ENCODE assay signal across 9 cellular contexts in genomic region chr18:45670281-45670962, GRCh38. TPM values are rescaled to one million over a fixed set of nuclear protein-coding genes. Genes with fewer than 3 reads are reported as not detected.
DNase-seq lines count a peak whose midpoint lies in the region; ATAC-seq, FAIRE-seq and TF ChIP-seq lines count a peak whose summit lies in the region.
"Had no signal": no experiment of that assay in that cellular context is flagged by ENCODE, and none has a peak within 500 bp of the region (broad histone marks: within the 10 kb centered on the region; RNA-seq: fewer than 3 reads in every experiment).

No MANE protein-coding gene starts in this region.

- H3K27ac ChIP-seq in right atrium auricular region = peak overlapping the region in 1 of 2 donors; percentile 27

- no peaks in the 10 kb centered on the region for H3K27me3 ChIP-seq in right atrium auricular region

- H3K4me3 ChIP-seq in right atrium auricular region = no peak overlapping the region

- DNase-seq in CMK (ENCODE audit: low read depth) (peak; percentile 69), HT1080 (ENCODE audit: low read depth) (peak; percentile 37), right atrium auricular region (ENCODE audit: low spot score) (peak; percentile 76), urothelium cell line (ENCODE audit: low spot score) (peak; percentile 18), Ammon's horn (ENCODE audit: low spot score) (no peak)
- DNase-seq in activated CD4-positive, alpha-beta T cell treated with anti-CD3 and anti-CD28 coated beads, Interleukin-2, amount 50 U/mL, for 48 hours = peak; percentile 40 to 57

- no peaks in the 10 kb centered on the region for H3K9me3 ChIP-seq in right atrium auricular region

- H3K36me3 ChIP-seq in right atrium auricular region = no peaks in the 10 kb centered on the region

- H3K4me1 ChIP-seq in right atrium auricular region = peaks cover 0 to 32% of the 10 kb centered on the region in 2 donors

- FAIRE-seq in urothelium cell line (lab: Jason Lieb, UNC) = no peak
- FAIRE-seq: colon had no signal

- ATAC-seq in GM21528 (IDR thresholded peaks at IDR 0.05; ENCODE audit: low FRiP score, unreplicated experiment) (no peak), GM19452 (IDR thresholded peaks at IDR 0.05; ENCODE audit: unreplicated experiment) (no peak)

- no peak for TF ChIP-seq CTCF in right atrium auricular region (IDR thresholded peaks at IDR 0.05)

RNA-seq across cellular contexts. Expression of gene SLC14A1, which starts 53.6 kb away (rescaled TPM):
- total RNA-seq in HT1080 (2014; rRNA removed; shearing (Covaris generic)) = 37.6 and 44.9 TPM in 2 replicates
- 45.7 and 52.5 TPM in 2 replicates for polyA plus RNA-seq in HT1080 (2015; cell fraction: cytosol; rRNA removed)
- 54.0 and 56.2 TPM in 2 replicates for polyA plus RNA-seq in HT1080 (2015; cell fraction: nucleus; rRNA removed)
- 10 to 100 TPM; 11.4 to 23.9 TPM for total RNA-seq in right atrium auricular region

RNA-seq across cellular contexts. Expression of gene SLC14A2, which starts 55.1 kb away (rescaled TPM):
- not detected in 2 replicates for total RNA-seq in HT1080 (2014; rRNA removed; shearing (Covaris generic))
- 0.03 and 0.11 TPM in 2 replicates for polyA plus RNA-seq in HT1080 (2015; cell fraction: cytosol; rRNA removed)
- polyA plus RNA-seq in HT1080 (2015; cell fraction: nucleus; rRNA removed) = 0.04 and 0.08 TPM in 2 replicates
- under 1 TPM in 1 of 2 donors, not detected in 1; 0.12 TPM for total RNA-seq in right atrium auricular region
